Comparison of ENCODE assay signal across 8 cellular contexts in the genomic region with DNA sequence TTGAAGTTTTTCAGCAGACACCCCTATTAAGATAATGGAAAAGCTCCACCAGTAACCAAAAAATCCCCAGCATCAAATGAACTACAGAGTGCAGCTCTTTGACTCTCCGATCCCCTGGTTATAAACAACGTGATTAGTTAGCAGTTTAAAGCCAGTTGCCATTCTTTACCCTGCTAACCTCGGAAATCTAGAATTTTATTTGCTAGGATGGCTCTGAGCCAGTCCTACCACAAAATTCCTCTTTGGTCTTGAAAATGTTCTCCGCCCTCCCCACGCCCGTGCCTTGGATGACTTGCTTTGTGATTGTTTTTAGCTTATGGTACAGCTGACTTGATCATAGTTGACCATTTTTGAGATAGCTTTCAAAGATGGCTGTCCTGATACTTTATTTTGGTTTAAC. TPM values are rescaled to one million over a fixed set of nuclear protein-coding genes. Genes with fewer than 3 reads are reported as not detected.
DNase-seq lines count a peak whose midpoint lies in the region; TF ChIP-seq lines count a peak whose summit lies in the region.

No MANE protein-coding gene starts in this region.

- H3K27ac ChIP-seq in testis: peak overlapping the region; percentile 96 to 98

- peaks cover 27% of the 10 kb centered on the region for H3K4me1 ChIP-seq in testis

- intact Hi-C loops in testis (cut with DNase I; ENCODE audit: low total_unique reads): loop anchor here (5.0 kb wide), 1 partner anchor 137 kb away; no protein-coding TSS in a partner anchor

- TF ChIP-seq POLR2A in testis (IDR thresholded peaks at IDR 0.05): no peak

- H3K36me3 ChIP-seq in kidney epithelial cell (ENCODE audit: control insufficient read depth, insufficient read depth, low read length) (no peaks in the 10 kb centered on the region), testis (ENCODE audit: low read depth, missing control alignments) (no peaks in the 10 kb centered on the region)

- DNase-seq in AG08396 (ENCODE audit: low spot score) (peak; percentile 54), HT-29 (ENCODE audit: low spot score) (peak; percentile 69), amniotic epithelial cell (ENCODE audit: low read depth) (peak; percentile 53), kidney epithelial cell (ENCODE audit: low read depth) (no peak), testis (no peak), NCI-H2107 (lab: John Stamatoyannopoulos, UW) (no peak), NCI-H1105 (lab: John Stamatoyannopoulos, UW) (no peak)
- DNase-seq in activated CD8-positive, alpha-beta memory T cell treated with anti-CD3 and anti-CD28 coated beads for 24 hours: no peak

- no peak for TF ChIP-seq CTCF in kidney epithelial cell (IDR thresholded peaks at IDR 0.05; ENCODE audit: insufficient read depth, low read length, poor library complexity, severe bottlenecking)
- TF ChIP-seq CTCF in testis (IDR thresholded peaks at IDR 0.05): no peak

- H3K4me3 ChIP-seq in kidney epithelial cell (ENCODE audit: low read depth, low read length) (peak overlapping the region; percentile 63), testis (peak overlapping the region; percentile 88 to 99)

- H3K9me3 ChIP-seq in testis: no peaks in the 10 kb centered on the region

- H3K27me3 ChIP-seq in kidney epithelial cell (ENCODE audit: control insufficient read depth, insufficient read depth, low read length) (no peaks in the 10 kb centered on the region), testis (no peaks in the 10 kb centered on the region)

- WGBS in testis, 2 donors: 9 to 16% methylated on average over 6 of the region's 6 CpGs

RNA-seq across cellular contexts. Expression of a gene that starts 1.2 kb away (rescaled TPM):
- total RNA-seq in HT-29 (2014; rRNA removed; shearing (Covaris generic)): 61.8 and 67.8 TPM in 2 replicates
- total RNA-seq in kidney epithelial cell (30.8 and 32.6 TPM in 2 replicates), testis (10 to 100 TPM; 74.4 to 90.7 TPM)
- polyA plus RNA-seq in testis (ENCODE audit: insufficient read depth, low read depth, low replicate concordance): 127 TPM

Comparison
In these comparisons a context has a peak if more than half of its experiments do, and no peak if none do; other contexts are left out.
1. DNase-seq: peak in AG08396 (single experiment), HT-29 (single experiment) and amniotic epithelial cell (single experiment); none in kidney epithelial cell (single experiment), testis (single experiment), NCI-H2107 (single experiment), activated CD8-positive, alpha-beta memory T cell treated with anti-CD3 and anti-CD28 coated beads for 24 hours (single experiment) and NCI-H1105 (single experiment).